Comparison of ENCODE assay signal across 31 cellular contexts in genomic region chr13:63979951-63980350, GRCh38.
DNase-seq lines count a peak whose midpoint lies in the region; FAIRE-seq and TF ChIP-seq lines count a peak whose summit lies in the region.
"Had no signal": no experiment of that assay in that cellular context is flagged by ENCODE, and none has a peak within 500 bp of the region (broad histone marks: within the 10 kb centered on the region; RNA-seq: fewer than 3 reads in every experiment).

No MANE protein-coding gene starts in this region.

- no TSS peak for BruUV-seq in endothelial cell of umbilical vein (replicated peaks; lab: Mats Ljungman, UMichigan)

- CTCF ChIA-PET in endothelial cell of umbilical vein (lab: Charles Lee): interaction anchor here (0.6 kb wide), 1 partner anchor 11 kb away, joined by 3 read pairs; no protein-coding TSS in a partner anchor

- H3K79me2 ChIP-seq in endothelial cell of umbilical vein (ENCODE audit: control insufficient read depth, insufficient read depth, low read length): no peaks in the 10 kb centered on the region

- dilution Hi-C loops in endothelial cell of umbilical vein (cut with MboI; ENCODE audit: extremely low pct_ligation_motif_present, low sequenced_read_pairs): no loop called here

- DNase-seq in endothelial cell of umbilical vein (ENCODE audit: low read depth, low spot score) (peak; percentile 56), fibroblast of pulmonary artery (ENCODE audit: low read depth) (peak; percentile 5), SIG-M5 (lab: John Stamatoyannopoulos, UW) (no peak), NCI-H510A (lab: John Stamatoyannopoulos, UW) (no peak)
- DNase-seq: 8988T; ACHN; AML-193; BE2C; C1 segment of cervical spinal cord; Caco-2; Calu3; CD4-positive, alpha-beta memory T cell; CD4-positive, alpha-beta T cell; CD4-positive, CD25-positive, alpha-beta regulatory T cell; CD8-positive, alpha-beta memory T cell; CD8-positive, alpha-beta T cell; COR-L47; DMS 273 treated with DMSO at 0.1 percent for 48 hours; DMS153; DMS53; DMS79; DMS79 treated with DMSO at 0.1 percent for 48 hours; DND-41; EL had no signal

- peak; percentile 76 for FAIRE-seq in endothelial cell of umbilical vein (lab: Jason Lieb, UNC)
- FAIRE-seq: A204.1, A549, D721Med had no signal

- H3K4me3 ChIP-seq in endothelial cell of umbilical vein (replicated peaks in 1 of 3; ENCODE audit: insufficient read depth in 1 of 3, low read depth in 1 of 3, low read length in 3 of 3) (peak overlapping the region in 1 of 3 experiments; percentile 17), fibroblast of pulmonary artery (replicated peaks; ENCODE audit: low read depth, low read length) (no peak overlapping the region)
- H3K4me3 ChIP-seq: A549; BLaER1; BLaER1 treated with 17β-estradiol and CSF1 and Interleukin-3, amounts not matched to agents 10 nM and 100 nM had no signal

- no peak overlapping the region for H3K27ac ChIP-seq in endothelial cell of umbilical vein (ENCODE audit: insufficient read depth, low read depth, low read length)
- H3K27ac ChIP-seq: 22Rv1; A549; BLaER1; BLaER1 treated with 17β-estradiol and CSF1 and Interleukin-3, amounts not matched to agents 10 nM and 100 nM; C4-2B had no signal

- H3K4me2 ChIP-seq in endothelial cell of umbilical vein (ENCODE audit: insufficient read depth, low read length): peak overlapping the region; percentile 75
- H3K4me2 ChIP-seq: A549; BLaER1; BLaER1 treated with 17β-estradiol and CSF1 and Interleukin-3, amounts not matched to agents 10 nM and 100 nM had no signal

- H3K27me3 ChIP-seq in endothelial cell of umbilical vein (ENCODE audit: control insufficient read depth in 2 of 2, insufficient read depth in 2 of 2, low read length in 2 of 2): no peaks in the 10 kb centered on the region
- H3K27me3 ChIP-seq: BE2C; BLaER1; BLaER1 treated with 17β-estradiol and CSF1 and Interleukin-3, amounts not matched to agents 10 nM and 100 nM had no signal

- no peaks in the 10 kb centered on the region for H3K36me3 ChIP-seq in endothelial cell of umbilical vein (ENCODE audit: control insufficient read depth in 2 of 2, extremely low read depth in 1 of 2, insufficient read depth in 2 of 2, low read length in 2 of 2)
- H3K36me3 ChIP-seq: BE2C; BLaER1; BLaER1 treated with 17β-estradiol and CSF1 and Interleukin-3, amounts not matched to agents 10 nM and 100 nM had no signal

- H3K9me3 ChIP-seq in endothelial cell of umbilical vein (replicated peaks; ENCODE audit: control insufficient read depth, insufficient read depth, low read length): no peaks in the 10 kb centered on the region
- H3K9me3 ChIP-seq: A549; BE2C; BLaER1; BLaER1 treated with 17β-estradiol and CSF1 and Interleukin-3, amounts not matched to agents 10 nM and 100 nM; Caco-2 had no signal

- no peak for TF ChIP-seq POLR2A in endothelial cell of umbilical vein (IDR thresholded peaks at IDR 0.05; ENCODE audit: low read depth, low read length)

- POLR2A ChIA-PET in endothelial cell of umbilical vein (lab: Charles Lee): interaction anchor here (0.6 kb wide), 1 partner anchor 1842 kb away, joined by 6 read pairs; no protein-coding TSS in a partner anchor

- peaks cover 26% of the 10 kb centered on the region for H3K4me1 ChIP-seq in endothelial cell of umbilical vein (ENCODE audit: control insufficient read depth, extremely low read depth, insufficient read depth, low read length)
- H3K4me1 ChIP-seq: A549, BE2C, BLaER1, Caco-2 had no signal

- no peaks in the 10 kb centered on the region for H3K9me1 ChIP-seq in endothelial cell of umbilical vein (replicated peaks; ENCODE audit: control insufficient read depth, extremely low read depth, insufficient read depth, low read length)

- H4K20me1 ChIP-seq in endothelial cell of umbilical vein (replicated peaks; ENCODE audit: control insufficient read depth, extremely low read depth, insufficient read depth, low read length): no peaks in the 10 kb centered on the region
- H4K20me1 ChIP-seq: BLaER1; BLaER1 treated with 17β-estradiol and CSF1 and Interleukin-3, amounts not matched to agents 10 nM and 100 nM had no signal

- intact Hi-C loops in endothelial cell of umbilical vein (cut with micrococcal nuclease): no loop called here

- no peak overlapping the region for H3K9ac ChIP-seq in endothelial cell of umbilical vein (replicated peaks; ENCODE audit: extremely low read depth, insufficient read depth, low read length)
- H3K9ac ChIP-seq: BLaER1; BLaER1 treated with 17β-estradiol and CSF1 and Interleukin-3, amounts not matched to agents 10 nM and 100 nM had no signal

- no peak for TF ChIP-seq CTCF in endothelial cell of umbilical vein (IDR thresholded peaks at IDR 0.05; ENCODE audit: extremely low read depth in 1 of 2, insufficient read depth in 1 of 2, low read depth in 1 of 2, low read length in 2 of 2)
- TF ChIP-seq CTCF in fibroblast of pulmonary artery (IDR thresholded peaks at IDR 0.05; ENCODE audit: low read length, missing control alignments): no peak

- no peak overlapping the region for H2AFZ ChIP-seq in endothelial cell of umbilical vein (ENCODE audit: low read depth, low read length)

TF ChIP-seq in endothelial cell of umbilical vein, 7 proteins besides CTCF, POLR2A, EP300 and RAD21:
- no peak for TF ChIP-seq MYC (IDR thresholded peaks at IDR 0.05; ENCODE audit: low read depth, low read length)
- no peak for TF ChIP-seq JUN (IDR thresholded peaks at IDR 0.05; ENCODE audit: borderline replicate concordance, insufficient read depth, insufficient read length, low read depth)
- TF ChIP-seq FOS (IDR thresholded peaks at IDR 0.05; ENCODE audit: borderline replicate concordance, insufficient read depth, low read length): peak; percentile 55
- peak; percentile 86 for TF ChIP-seq GATA2 (IDR thresholded peaks at IDR 0.05; ENCODE audit: insufficient read depth, insufficient read length, low read depth, low read length)

Comparison
In these comparisons a context has a peak if more than half of its experiments do, and no peak if none do; other contexts are left out.
1. DNase-seq: peak in endothelial cell of umbilical vein (single experiment) and fibroblast of pulmonary artery (single experiment); none in SIG-M5 (single experiment) and NCI-H510A (single experiment).